ENCODE assay signal across 8 cellular contexts in the genomic region with DNA sequence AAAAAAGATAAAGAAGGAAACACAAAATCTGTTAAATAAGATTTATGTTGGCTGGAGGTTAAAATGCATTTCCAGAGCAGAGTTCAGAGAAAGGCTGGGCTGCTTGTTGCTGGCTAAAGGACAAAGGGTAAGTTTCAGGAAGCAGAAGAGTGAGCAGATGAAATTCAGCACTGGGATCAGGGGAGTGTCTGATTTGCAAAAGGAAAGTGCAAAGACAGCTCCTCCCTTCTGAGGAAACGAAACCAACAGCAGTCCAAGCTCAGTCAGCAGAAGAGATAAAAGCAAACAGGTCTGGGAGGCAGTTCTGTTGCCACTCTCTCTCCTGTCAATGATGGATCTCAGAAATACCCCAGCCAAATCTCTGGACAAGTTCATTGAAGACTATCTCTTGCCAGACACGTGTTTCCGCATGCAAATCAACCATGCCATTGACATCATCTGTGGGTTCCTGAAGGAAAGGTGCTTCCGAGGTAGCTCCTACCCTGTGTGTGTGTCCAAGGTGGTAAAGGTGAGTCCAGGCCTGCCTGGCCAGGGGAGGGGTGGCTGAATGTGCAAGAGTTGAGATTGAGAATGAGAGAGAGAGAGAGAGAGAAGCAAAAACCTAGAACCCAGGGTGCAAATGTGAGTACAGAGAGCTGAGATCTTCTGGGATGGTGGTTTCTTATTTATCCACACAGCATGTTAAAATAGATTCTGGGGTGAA. TPM values are rescaled to one million over a fixed set of nuclear protein-coding genes. Genes with fewer than 3 reads are reported as not detected.
A peak's percentile ranks its signal among the peaks of the same experiment; 100 is the strongest.
DNase-seq lines count a peak whose midpoint lies in the region; ATAC-seq, FAIRE-seq and TF ChIP-seq lines count a peak whose summit lies in the region.

A gene (plus strand): TSS at position 251 of the 703 bp plus-strand sequence. CDS start 78 bp downstream, at position 329.

- FAIRE-seq in GM12892 (lab: Jason Lieb, UNC) = peak; percentile 99

- H3K36me3 Mint-ChIP-seq in osteocyte (ENCODE audit: unreplicated experiment) = no peaks in the 10 kb centered on the region

- ATAC-seq in HG02678 (IDR thresholded peaks at IDR 0.05; ENCODE audit: unreplicated experiment) = peak; percentile 70

- no peak within 1 kb of the TSS for H3K27ac Mint-ChIP-seq in osteocyte (ENCODE audit: unreplicated experiment)

- peak; percentile 87 for TF ChIP-seq POLR2A in GM12892 (IDR thresholded peaks at IDR 0.05; ENCODE audit: low read depth, low read length)

- H3K4me1 Mint-ChIP-seq in osteocyte (ENCODE audit: unreplicated experiment) = peaks cover 21% of the 10 kb centered on the region

- peak; percentile 57 for DNase-seq in A172 (ENCODE audit: low spot score)
- DNase-seq in GM12892 (ENCODE audit: insufficient read length) = peak; percentile 43
- DNase-seq in NCI-H2029 (lab: John Stamatoyannopoulos, UW) = peak; percentile 77
- DNase-seq in activated T-cell treated with anti-CD3 and anti-CD28 coated beads for 24 hours (ENCODE audit: low read depth) = peak; percentile 17
- DNase-seq in foreskin fibroblast = peak; percentile 22 to 37
- DNase-seq in osteocyte (ENCODE audit: extremely low spot score, unreplicated experiment) = peak; percentile 53
- no peak for DNase-seq in 8988T

- H3K4me3 ChIP-seq in foreskin fibroblast (ENCODE audit: low read depth in 1 of 2, low read length in 2 of 2) = peak within 1 kb of the TSS; percentile 32 to 55

- H3K4me3 Mint-ChIP-seq in osteocyte (ENCODE audit: unreplicated experiment) = peak within 1 kb of the TSS; percentile 22

- TF ChIP-seq CTCF in foreskin fibroblast (IDR thresholded peaks at IDR 0.05; ENCODE audit: low read depth, low read length) (no peak), osteocyte (IDR thresholded peaks at IDR 0.05) (no peak)

- H3K27me3 Mint-ChIP-seq in osteocyte (ENCODE audit: unreplicated experiment) = peaks cover 2% of the 10 kb centered on the region

- H3K9me3 Mint-ChIP-seq in osteocyte (ENCODE audit: unreplicated experiment) = peaks cover 4% of the 10 kb centered on the region

RNA-seq across cellular contexts. Expression of the gene that starts here (rescaled TPM):
- 5.1 TPM in 2 replicates for total RNA-seq in A172 (2014; rRNA removed; shearing (Covaris generic))
- polyA plus RNA-seq in GM12892 (2012; ENCODE audit: missing spikeins) = 83.3 TPM
- 0.48 TPM in 1 of 2 replicates, not detected in the other for total RNA-seq in osteocyte

Comparison
In these comparisons a context has a peak if more than half of its experiments do, and no peak if none do; other contexts are left out.
1. Peak in DNase-seq in osteocyte; RNA of the gene not detected or under 1 TPM.